ENCODE assay signal across 9 cellular contexts in genomic region chr11:114348200-114349191, GRCh38. TPM values are rescaled to one million over a fixed set of nuclear protein-coding genes. Genes with fewer than 3 reads are reported as not detected.
A peak's percentile ranks its signal among the peaks of the same experiment; 100 is the strongest.
DNase-seq lines count a peak whose midpoint lies in the region; FAIRE-seq and TF ChIP-seq lines count a peak whose summit lies in the region.
"Had no signal": no experiment of that assay in that cellular context is flagged by ENCODE, and none has a peak within 500 bp of the region (broad histone marks: within the 10 kb centered on the region; RNA-seq: fewer than 3 reads in every experiment).

No MANE protein-coding gene starts in this region.

- H4K20me1 ChIP-seq in fibroblast of lung (ENCODE audit: control insufficient read depth, extremely low read depth, insufficient read depth, low read length): no peaks in the 10 kb centered on the region

- TF ChIP-seq CTCF in WERI-Rb-1 (IDR thresholded peaks at IDR 0.05; ENCODE audit: low read depth, low read length) (peak; percentile 28; the same call in 1 of the 2 replicates), fibroblast of lung (conservative IDR thresholded peaks at IDR 0.05 in 1 of 2, IDR thresholded peaks at IDR 0.05 in 1 of 2; ENCODE audit: low read depth in 1 of 2, low read length in 2 of 2) (peak; percentile 46 to 64), neural crest cell (conservative IDR thresholded peaks at IDR 0.05) (peak; percentile 72)

- H3K9ac ChIP-seq in fibroblast of lung (ENCODE audit: insufficient read depth, low read length): no peak overlapping the region

- H3K36me3 Mint-ChIP-seq in neural crest cell (ENCODE audit: low read depth): no peaks in the 10 kb centered on the region
- H3K36me3 Mint-ChIP-seq: activated naive CD4-positive, alpha-beta T cell treated with anti-CD3 and anti-CD28 coated beads, Interleukin-2, amount 50 U/mL, for 24 hours had no signal

- no peaks in the 10 kb centered on the region for H3K4me1 ChIP-seq in fibroblast of lung (ENCODE audit: control insufficient read depth, extremely low read depth, insufficient read depth, low read length)

- H3K27me3 ChIP-seq in WERI-Rb-1 (ENCODE audit: insufficient read depth, low read depth, severe bottlenecking): no peaks in the 10 kb centered on the region
- no peaks in the 10 kb centered on the region for H3K27me3 ChIP-seq in fibroblast of lung (ENCODE audit: control insufficient read depth, insufficient read depth, low read length)

- no peak overlapping the region for H3K4me2 ChIP-seq in fibroblast of lung (ENCODE audit: extremely low read depth, insufficient read depth, low read length)

- H3K79me2 ChIP-seq in fibroblast of lung (ENCODE audit: control insufficient read depth, insufficient read depth, low read length): no peaks in the 10 kb centered on the region

- H3K9me3 ChIP-seq in WERI-Rb-1 (ENCODE audit: severe bottlenecking) (no peaks in the 10 kb centered on the region), fibroblast of lung (ENCODE audit: control insufficient read depth, insufficient read depth, low read depth, low read length) (no peaks in the 10 kb centered on the region)

- H3K27ac ChIP-seq in WERI-Rb-1 (no peak overlapping the region), fibroblast of lung (ENCODE audit: insufficient read depth, low read length) (no peak overlapping the region)

- H3K4me3 Mint-ChIP-seq in neural crest cell: no peak overlapping the region
- H3K4me3 Mint-ChIP-seq: activated naive CD4-positive, alpha-beta T cell treated with anti-CD3 and anti-CD28 coated beads, Interleukin-2, amount 50 U/mL, for 24 hours had no signal

- no peaks in the 10 kb centered on the region for H3K4me1 Mint-ChIP-seq in neural crest cell

- H3K36me3 ChIP-seq in WERI-Rb-1: no peaks in the 10 kb centered on the region
- H3K36me3 ChIP-seq in fibroblast of lung (ENCODE audit: control insufficient read depth, insufficient read depth, low read length): no peaks in the 10 kb centered on the region

- no peaks in the 10 kb centered on the region for H3K27me3 Mint-ChIP-seq in neural crest cell (ENCODE audit: low read depth)
- H3K27me3 Mint-ChIP-seq: activated naive CD4-positive, alpha-beta T cell treated with anti-CD3 and anti-CD28 coated beads, Interleukin-2, amount 50 U/mL, for 24 hours had no signal

- no peak overlapping the region for H3K4me3 ChIP-seq in WERI-Rb-1 (ENCODE audit: low read depth, low read length)
- H3K4me3 ChIP-seq in fibroblast of lung (replicated peaks in 1 of 4; ENCODE audit: control extremely low read depth in 1 of 4, insufficient read depth in 1 of 4, low read depth in 3 of 4, low read length in 4 of 4): no peak overlapping the region

- no peak for FAIRE-seq in frontal cortex (lab: Jason Lieb, UNC)

- H3K9me3 Mint-ChIP-seq in neural crest cell: no peaks in the 10 kb centered on the region
- H3K9me3 Mint-ChIP-seq: activated naive CD4-positive, alpha-beta T cell treated with anti-CD3 and anti-CD28 coated beads, Interleukin-2, amount 50 U/mL, for 24 hours had no signal

- DNase-seq in NOMO-1 treated with DMSO at 0.1 percent for 48 hours (lab: John Stamatoyannopoulos, UW; ENCODE audit: unreplicated experiment) (peak; percentile 40), NOMO-1 treated with dmso at 0.1 percent for 144 hours (lab: John Stamatoyannopoulos, UW; ENCODE audit: unreplicated experiment) (no peak), NCI-H1417 treated with DMSO at 0.1 percent for 48 hours (lab: John Stamatoyannopoulos, UW) (peak; percentile 8), WERI-Rb-1 (peak; percentile 46), fibroblast of lung (ENCODE audit: low read depth in 2 of 2) (peak; percentile 61 to 81), neural crest cell (ENCODE audit: low read depth, low spot score) (peak; percentile 40), ecto neural progenitor cell (ENCODE audit: low spot score) (no peak), frontal cortex (ENCODE audit: low spot score in 2 of 2) (no peak)

- H2AFZ ChIP-seq in fibroblast of lung (ENCODE audit: low read length): peak overlapping the region; percentile 90

- H3K27ac Mint-ChIP-seq in neural crest cell (ENCODE audit: unreplicated experiment): peak overlapping the region; percentile 67
- H3K27ac Mint-ChIP-seq: activated naive CD4-positive, alpha-beta T cell treated with anti-CD3 and anti-CD28 coated beads, Interleukin-2, amount 50 U/mL, for 24 hours had no signal

RNA-seq across cellular contexts. Expression of gene C11orf71, which starts 51.8 kb away (rescaled TPM):
- 3.9 and 9.6 TPM in 2 replicates for total RNA-seq in fibroblast of lung
- 3.5 and 4.0 TPM in 2 replicates for polyA plus RNA-seq in fibroblast of lung
- polyA plus RNA-seq in fibroblast of lung (2012): 2.0 and 2.4 TPM in 2 replicates
- 1.4 and 1.6 TPM in 2 replicates for polyA minus RNA-seq in fibroblast of lung (ENCODE audit: low replicate concordance)
- 7.4 and 8.4 TPM in 2 replicates for total RNA-seq in neural crest cell
- total RNA-seq in frontal cortex: 13.9 TPM

RNA-seq across cellular contexts. Expression of gene RBM7, which starts 52.0 kb away (rescaled TPM):
- total RNA-seq in fibroblast of lung: 66.8 and 81.1 TPM in 2 replicates
- polyA plus RNA-seq in fibroblast of lung: 41.8 and 46.5 TPM in 2 replicates
- 34.5 and 39.2 TPM in 2 replicates for polyA plus RNA-seq in fibroblast of lung (2012)
- polyA minus RNA-seq in fibroblast of lung (ENCODE audit: low replicate concordance): 9.8 and 20.6 TPM in 2 replicates
- 25.9 and 30.7 TPM in 2 replicates for total RNA-seq in neural crest cell
- total RNA-seq in frontal cortex: 25.7 TPM

RNA-seq across cellular contexts. Expression of gene NNMT, which starts 52.3 kb away (rescaled TPM):
- total RNA-seq in fibroblast of lung (639 and 883 TPM in 2 replicates), neural crest cell (0.82 and 1.5 TPM in 2 replicates), frontal cortex (0.41 TPM)
- 156 and 194 TPM in 2 replicates for polyA plus RNA-seq in fibroblast of lung
- polyA plus RNA-seq in fibroblast of lung (2012): 294 and 362 TPM in 2 replicates
- polyA minus RNA-seq in fibroblast of lung (ENCODE audit: low replicate concordance): 75.9 and 108 TPM in 2 replicates

Comparison
In these comparisons a context has a peak if more than half of its experiments do, and no peak if none do; other contexts are left out.
1. DNase-seq: peak in NOMO-1 treated with DMSO at 0.1 percent for 48 hours (single experiment), NCI-H1417 treated with DMSO at 0.1 percent for 48 hours (single experiment), WERI-Rb-1 (single experiment), fibroblast of lung (2 of 2) and neural crest cell (single experiment); none in NOMO-1 treated with dmso at 0.1 percent for 144 hours (single experiment), ecto neural progenitor cell (single experiment) and frontal cortex (0 of 2).
2. RNA of gene NNMT, which starts 52.3 kb away (total RNA-seq): 639 to 883 TPM in fibroblast of lung; 0.82 to 1.5 TPM in neural crest cell and 0.41 TPM in frontal cortex (single experiment); every median in the first group is over 100 times any median in the second.
3. Peak in every context shown above with its lines, with median percentiles within 50 percentile points of each other: CTCF ChIP-seq.